Comparison of ENCODE assay signal across 35 cellular contexts in genomic region chr13:97712770-97713169, GRCh38.
"Had no signal": no experiment of that assay in that cellular context is flagged by ENCODE, and none has a peak within 500 bp of the region (broad histone marks: within the 10 kb centered on the region; RNA-seq: fewer than 3 reads in every experiment).

No MANE protein-coding gene starts in this region.

- H3K36me3 ChIP-seq: MG63 had no signal

- H3K9me3 ChIP-seq: MG63 had no signal

- H3K9ac ChIP-seq: KMS-11 had no signal

- H3K27ac ChIP-seq: KMS-11 had no signal

- H3K4me3 ChIP-seq: MG63 had no signal

- DNase-seq: Karpas-422, Kasumi-1, KG1, MG63, MM.1S, NCI-H1048, NCI-H1092, NCI-H1092 treated with DMSO at 0.1 percent for 48 hours, NCI-H1105, NCI-H1105 treated with DMSO at 0.1 percent for 48 hours, NCI-H1417, NCI-H1417 treated with DMSO at 0.1 percent for 48 hours, NCI-H1436, NCI-H1436 treated with DMSO at 0.1 percent for 48 hours, NCI-H146, NCI-H1694, NCI-H1694 treated with DMSO at 0.1 percent for 48 hours, NCI-H187, NCI-H187 treated with DMSO at 0.1 percent for 48 hours, NCI-H1930, NCI-H2029, NCI-H2029 treated with DMSO at 0.1 percent for 48 hours, NCI-H2081, NCI-H2081 treated with DMSO at 0.1 percent for 48 hours, NCI-H2107, NCI-H2171, NCI-H2171 treated with DMSO at 0.1 percent for 48 hours, NCI-H2227 treated with DMSO at 0.1 percent for 48 hours, NCI-H226, NCI-H345, NCI-H446, NCI-H446 treated with DMSO at 0.1 percent for 48 hours, NCI-H510A, NCI-H510A treated with DMSO at 0.1 percent for 48 hours had no signal
